Comparison of ENCODE assay signal across 8 cellular contexts in genomic region chr7:149240637-149241036, GRCh38. TPM values are rescaled to one million over a fixed set of nuclear protein-coding genes. Genes with fewer than 3 reads are reported as not detected.
DNase-seq lines count a peak whose midpoint lies in the region; ATAC-seq and TF ChIP-seq lines count a peak whose summit lies in the region.

No MANE protein-coding gene starts in this region.

- ATAC-seq in right lobe of liver = no peak

- peaks cover 8% of the 10 kb centered on the region for H3K27me3 Mint-ChIP-seq in activated naive CD4-positive, alpha-beta T cell treated with anti-CD3 and anti-CD28 coated beads, Interleukin-2, amount 10 ng/mL, durations not matched to agents 7 days and 5 days

- peaks cover 40% of the 10 kb centered on the region for H3K4me1 Mint-ChIP-seq in activated naive CD4-positive, alpha-beta T cell treated with anti-CD3 and anti-CD28 coated beads, Interleukin-2, amount 10 ng/mL, durations not matched to agents 7 days and 5 days

- H3K9me3 ChIP-seq in right lobe of liver = no peaks in the 10 kb centered on the region
- H3K9me3 ChIP-seq in tibial nerve = peaks cover 0 to 6% (median 0%) of the 10 kb centered on the region in 4 donors

- peak overlapping the region; percentile 71 for H3K27ac Mint-ChIP-seq in activated naive CD4-positive, alpha-beta T cell treated with anti-CD3 and anti-CD28 coated beads, Interleukin-2, amount 10 ng/mL, durations not matched to agents 7 days and 5 days

- no peak for DNase-seq in activated naive CD4-positive, alpha-beta T cell treated with anti-CD3 and anti-CD28 coated beads, Interleukin-2, amount 10 ng/mL, durations not matched to agents 7 days and 5 days
- no peak for DNase-seq in activated naive CD4-positive, alpha-beta T cell treated with Interleukin-2 at 50 U/mL for 16 hours
- DNase-seq in astrocyte of the cerebellum (ENCODE audit: low read depth) (no peak), right lobe of liver (no peak), tibial nerve (ENCODE audit: low spot score in 2 of 2) (no peak), anterior cingulate cortex (lab: John Stamatoyannopoulos, UW) (no peak), HEK293T (ENCODE audit: extremely low spot score) (no peak), hypothalamus (lab: John Stamatoyannopoulos, UW) (no peak)

- CTCF ChIA-PET in activated naive CD4-positive, alpha-beta T cell treated with anti-CD3 and anti-CD28 coated beads, Interleukin-2, amount 10 ng/mL, durations not matched to agents 7 days and 5 days (lab: Charles Lee) = interaction anchor here (1.0 to 1.4 kb wide), 3 partner anchors 10 to 385 kb away, joined by 3 to 5 read pairs (median 3); partner anchors contain the start of gene ZNF282
- CTCF ChIA-PET in HEK293T (lab: Yijun Ruan, JAX) = interaction anchor here (0.6 kb wide), 1 partner anchor 117 kb away, joined by 3 read pairs; no protein-coding TSS in a partner anchor

- H3K36me3 Mint-ChIP-seq in activated naive CD4-positive, alpha-beta T cell treated with anti-CD3 and anti-CD28 coated beads, Interleukin-2, amount 10 ng/mL, durations not matched to agents 7 days and 5 days = peaks cover 17% of the 10 kb centered on the region

- in situ Hi-C loops in astrocyte of the cerebellum (cut with HindIII; ENCODE audit: low sequenced_read_pairs) = no loop called here

- H3K4me3 ChIP-seq in astrocyte of the cerebellum (ENCODE audit: low read depth, low read length) (peak overlapping the region; percentile 98), right lobe of liver (peak overlapping the region; percentile 93 to 98 (median 95)), tibial nerve (peak overlapping the region; percentile 75 to 97 (median 89))

- H3K36me3 ChIP-seq in right lobe of liver (no peaks in the 10 kb centered on the region), tibial nerve (no peaks in the 10 kb centered on the region)

- TF ChIP-seq POLR2A in right lobe of liver (IDR thresholded peaks at IDR 0.05) (no peak), tibial nerve (IDR thresholded peaks at IDR 0.05) (no peak)

- H3K4me1 ChIP-seq in right lobe of liver = peaks cover 0 to 29% (median 0%) of the 10 kb centered on the region in 4 donors
- H3K4me1 ChIP-seq in tibial nerve = peaks cover 5 to 36% (median 19%) of the 10 kb centered on the region in 4 donors

- no peak for TF ChIP-seq CTCF in astrocyte of the cerebellum (IDR thresholded peaks at IDR 0.05; ENCODE audit: low read depth, low read length, missing control alignments)
- no peak for TF ChIP-seq CTCF in right lobe of liver (IDR thresholded peaks at IDR 0.05)
- TF ChIP-seq CTCF in tibial nerve (IDR thresholded peaks at IDR 0.05) = no peak

- TF ChIP-seq EP300 in tibial nerve (IDR thresholded peaks at IDR 0.05) = no peak

- WGBS in right lobe of liver (ENCODE audit: insufficient coverage, low coverage, low lambda C conversion rate, missing lambda C conversion rate) = 47% methylated on average over 3 of the region's 5 CpGs
- 75 to 77% methylated on average over 5 of the region's 5 CpGs for WGBS in tibial nerve, 2 donors

- peak overlapping the region; percentile 93 for H3K4me3 Mint-ChIP-seq in activated naive CD4-positive, alpha-beta T cell treated with anti-CD3 and anti-CD28 coated beads, Interleukin-2, amount 10 ng/mL, durations not matched to agents 7 days and 5 days

- intact Hi-C loops in right lobe of liver (cut with DNase I) = no loop called here

- H3K9me3 Mint-ChIP-seq in activated naive CD4-positive, alpha-beta T cell treated with anti-CD3 and anti-CD28 coated beads, Interleukin-2, amount 10 ng/mL, durations not matched to agents 7 days and 5 days = peaks cover 6% of the 10 kb centered on the region

- H3K27me3 ChIP-seq in right lobe of liver (no peaks in the 10 kb centered on the region), tibial nerve (no peaks in the 10 kb centered on the region)

- POLR2A ChIA-PET in HEK293T (lab: Yijun Ruan, JAX) = interaction anchor here (1.1 to 1.5 kb wide), 3 partner anchors 11 to 22 kb away, joined by 3 to 7 read pairs (median 5); partner anchors contain the start of gene ZNF783

- H3K27ac ChIP-seq in right lobe of liver (peak overlapping the region in 1 of 3 donors; percentile 62), tibial nerve (no peak overlapping the region)

TF ChIP-seq in HEK293T, 16 proteins besides CTCF, POLR2A, EP300 and RAD21:
- no peak for TF ChIP-seq SUZ12 (IDR thresholded peaks at IDR 0.05)
- no peak for TF ChIP-seq CTBP1 (IDR thresholded peaks at IDR 0.05; ENCODE audit: borderline replicate concordance)
- no peak for TF ChIP-seq ZNF384 (IDR thresholded peaks at IDR 0.05)
- no peak for TF ChIP-seq FOXK2 (IDR thresholded peaks at IDR 0.05)
- no peak for TF ChIP-seq HDGF (IDR thresholded peaks at IDR 0.05; ENCODE audit: borderline replicate concordance)
- TF ChIP-seq ELF4 (IDR thresholded peaks at IDR 0.05) = no peak

RNA-seq across cellular contexts. Expression of gene ZNF212, which starts 1.2 kb away (rescaled TPM):
- total RNA-seq in right lobe of liver (1 to 10 TPM; 2.6 to 5.9 (median 4.7) TPM), tibial nerve (10 to 100 TPM in 2 of 4 donors, 1 to 10 TPM in 2; 8.4 to 12.6 (median 10.5) TPM)

RNA-seq across cellular contexts. Expression of gene ZNF783, which starts 21.4 kb away (rescaled TPM):
- total RNA-seq in right lobe of liver (1 to 10 TPM; 1.5 to 4.9 (median 3.0) TPM), tibial nerve (10 to 100 TPM; 22.1 to 58.2 (median 31.2) TPM)

RNA-seq across cellular contexts. Expression of gene ZNF282, which starts 45.3 kb away (rescaled TPM):
- total RNA-seq in right lobe of liver (10 to 100 TPM in 3 of 6 experiments, 1 to 10 TPM in 3; 7.1 to 13.2 (median 10.0) TPM), tibial nerve (10 to 100 TPM; 19.7 to 31.5 (median 25.1) TPM)
